ENCODE assay signal across 8 cellular contexts in genomic region chr11:62611705-62612365, GRCh38. TPM values are rescaled to one million over a fixed set of nuclear protein-coding genes. Genes with fewer than 3 reads are reported as not detected.
A peak's percentile ranks its signal among the peaks of the same experiment; 100 is the strongest.
DNase-seq lines count a peak whose midpoint lies in the region; TF ChIP-seq lines count a peak whose summit lies in the region.

No MANE protein-coding gene starts in this region.

- H3K36me3 ChIP-seq in ES-I3 (ENCODE audit: insufficient read depth, low read length) (no peaks in the 10 kb centered on the region), GM23248 (ENCODE audit: low read depth) (peaks cover 4% of the 10 kb centered on the region; the same call in 1 of the 2 replicates)

- DNase-seq in GM23248 (peak; percentile 87), MV-4-11 (lab: John Stamatoyannopoulos, UW) (peak; percentile 29), epithelial cell of esophagus (ENCODE audit: low read depth) (peak; percentile 39), myocyte (ENCODE audit: low read depth) (peak; percentile 68)
- peak; percentile 23 for DNase-seq in activated CD4-positive, alpha-beta T cell treated with anti-CD3 and anti-CD28 coated beads, Interleukin-2, amount 50 U/mL, for 1 hour
- DNase-seq in central memory CD4-positive, alpha-beta T cell: no peak

- H3K9ac ChIP-seq in ES-I3 (ENCODE audit: low read depth, low read length) (peak overlapping the region; percentile 62), GM23248 (peak overlapping the region; percentile 82)

- H3K9me3 ChIP-seq in ES-I3 (ENCODE audit: control insufficient read depth, insufficient read depth, low read length) (no peaks in the 10 kb centered on the region), GM23248 (ENCODE audit: low read depth) (no peaks in the 10 kb centered on the region)

- H2AFZ ChIP-seq in GM23248: peak overlapping the region; percentile 80

- peak overlapping the region; percentile 83 for H3K4me3 ChIP-seq in GM23248
- peak overlapping the region; percentile 81 for H3K4me3 ChIP-seq in epithelial cell of esophagus (ENCODE audit: low read length)

- peaks cover 30% of the 10 kb centered on the region for H3K79me2 ChIP-seq in GM23248 (ENCODE audit: insufficient read depth)

- in situ Hi-C loops in GM23248 (cut with MboI): no loop called here

- no peaks in the 10 kb centered on the region for H4K20me1 ChIP-seq in GM23248 (ENCODE audit: insufficient read depth)

- no peaks in the 10 kb centered on the region for H3K27me3 ChIP-seq in GM23248 (replicated peaks; ENCODE audit: insufficient read depth)

- no peak for TF ChIP-seq CTCF in epithelial cell of esophagus (IDR thresholded peaks at IDR 0.05; ENCODE audit: insufficient read depth, low read depth, low read length, missing control alignments)

- H3K4me2 ChIP-seq in GM23248 (ENCODE audit: unreplicated experiment): peak overlapping the region; percentile 79

- peaks cover 17% of the 10 kb centered on the region; the same call in 1 of the 2 replicates for H3K4me1 ChIP-seq in ES-I3 (ENCODE audit: insufficient read depth, low read length)
- peaks cover 5% of the 10 kb centered on the region; the same call in 1 of the 2 replicates for H3K4me1 ChIP-seq in GM23248 (ENCODE audit: insufficient read depth)

- WGBS in GM23248 (ENCODE audit: low coverage in 1 of 2, low lambda C conversion rate in 2 of 2, missing lambda C conversion rate in 2 of 2), 2 experiments: 0 to 2% methylated on average over 30 to 34 of the region's 34 CpGs

- H3F3A ChIP-seq in GM23248 (ENCODE audit: insufficient read depth): peaks cover 9% of the 10 kb centered on the region; the same call in 1 of the 2 replicates

- H3K9me2 ChIP-seq in GM23248 (ENCODE audit: insufficient read depth): no peaks in the 10 kb centered on the region

- H3K27ac ChIP-seq in GM23248 (peak overlapping the region; percentile 67), temporal lobe (ENCODE audit: low read depth, low read length) (peak overlapping the region; percentile 86)

RNA-seq across cellular contexts. Expression of gene EML3, which starts 0.7 kb away (rescaled TPM):
- 43.4 and 47.2 TPM in 2 replicates for total RNA-seq in GM23248 (2014; rRNA removed; shearing (Covaris generic))
- 32.8 and 34.8 TPM in 2 replicates for polyA plus RNA-seq in GM23248 (2016; fragmentation: Nextera tagmentation; extraction: Ambion mirVana)
- total RNA-seq in myocyte (11.3 and 17.6 TPM in 2 replicates), temporal lobe (4.2 TPM)
- polyA plus RNA-seq in myocyte (2012): 31.5 TPM

RNA-seq across cellular contexts. Expression of gene ROM1, which starts 1.2 kb away (rescaled TPM):
- total RNA-seq in GM23248 (2014; rRNA removed; shearing (Covaris generic)): 3.4 and 6.5 TPM in 2 replicates
- polyA plus RNA-seq in GM23248 (2016; fragmentation: Nextera tagmentation; extraction: Ambion mirVana): 5.4 and 8.8 TPM in 2 replicates
- 1.5 and 2.8 TPM in 2 replicates for total RNA-seq in myocyte
- polyA plus RNA-seq in myocyte (2012): 6.6 TPM
- total RNA-seq in temporal lobe: 1.7 TPM

RNA-seq across cellular contexts. Expression of gene B3GAT3, which starts 10.0 kb away (rescaled TPM):
- 32.1 and 35.6 TPM in 2 replicates for total RNA-seq in GM23248 (2014; rRNA removed; shearing (Covaris generic))
- polyA plus RNA-seq in GM23248 (2016; fragmentation: Nextera tagmentation; extraction: Ambion mirVana): 44.2 and 46.7 TPM in 2 replicates
- 52.6 and 59.8 TPM in 2 replicates for total RNA-seq in myocyte
- 45.2 TPM for polyA plus RNA-seq in myocyte (2012)
- total RNA-seq in temporal lobe: 15.7 TPM

RNA-seq across cellular contexts. Expression of gene MTA2, which starts 10.2 kb away (rescaled TPM):
- 98.8 and 114 TPM in 2 replicates for total RNA-seq in GM23248 (2014; rRNA removed; shearing (Covaris generic))
- 26.3 and 28.9 TPM in 2 replicates for polyA plus RNA-seq in GM23248 (2016; fragmentation: Nextera tagmentation; extraction: Ambion mirVana)
- total RNA-seq in myocyte: 66.9 and 72.4 TPM in 2 replicates
- polyA plus RNA-seq in myocyte (2012): 51.4 TPM
- 83.6 TPM for total RNA-seq in temporal lobe

RNA-seq across cellular contexts. Expression of gene TUT1, which starts 20.5 kb away (rescaled TPM):
- total RNA-seq in GM23248 (2014; rRNA removed; shearing (Covaris generic)): 6.1 and 7.7 TPM in 2 replicates
- 11.1 and 12.1 TPM in 2 replicates for polyA plus RNA-seq in GM23248 (2016; fragmentation: Nextera tagmentation; extraction: Ambion mirVana)
- 7.5 and 8.1 TPM in 2 replicates for total RNA-seq in myocyte
- polyA plus RNA-seq in myocyte (2012): 13.5 TPM
- total RNA-seq in temporal lobe: 6.1 TPM
